In the genomic region with DNA sequence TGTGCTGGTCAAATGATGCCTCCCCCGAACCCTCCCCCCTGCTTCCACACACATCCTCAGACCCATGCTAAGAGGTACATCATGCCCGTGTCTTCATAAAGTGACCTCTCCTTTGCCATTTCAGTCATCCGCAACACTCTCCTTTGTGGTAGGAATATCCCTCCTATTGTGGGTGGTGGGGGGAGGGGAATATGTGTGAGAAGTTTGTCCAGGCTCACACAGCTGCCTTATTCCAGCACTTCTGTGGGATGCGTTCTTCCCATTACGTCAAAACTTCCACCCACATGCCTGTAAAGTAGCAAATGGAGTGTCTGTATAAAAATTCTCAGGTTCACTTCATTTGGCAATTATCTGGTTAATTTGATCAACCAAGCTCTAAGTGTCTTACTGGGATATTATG, we compare ENCODE assay signal across 14 cellular contexts. TPM values are rescaled to one million over a fixed set of nuclear protein-coding genes. Genes with fewer than 3 reads are reported as not detected.
DNase-seq lines count a peak whose midpoint lies in the region; ATAC-seq and TF ChIP-seq lines count a peak whose summit lies in the region.
"Had no signal": no experiment of that assay in that cellular context is flagged by ENCODE, and none has a peak within 500 bp of the region (broad histone marks: within the 10 kb centered on the region; RNA-seq: fewer than 3 reads in every experiment).

No MANE protein-coding gene starts in this region.

- H4K91ac ChIP-seq in H9 (ENCODE audit: insufficient read length, low read depth, low read length) = no peak overlapping the region

- H3K9me3 Mint-ChIP-seq in H9 (no peaks in the 10 kb centered on the region; a peak in 1 of 5 replicates), neural crest cell (no peaks in the 10 kb centered on the region)
- no peaks in the 10 kb centered on the region for H3K9me3 Mint-ChIP-seq in stimulated activated naive B cell treated with anti-CD40 and anti-IgM and Interleukin-4, amounts not matched to agents 10 μg/mL and 1 μg/mL and 100 μg/mL, for 72 hours
- H3K9me3 Mint-ChIP-seq: CD14-positive monocyte; CD8-positive, alpha-beta T cell had no signal

- no peak overlapping the region for H2BK120ac ChIP-seq in H9 (ENCODE audit: low read depth, low read length, poor library complexity, severe bottlenecking)

- H3K79me1 ChIP-seq in H9 (ENCODE audit: insufficient read depth, low read depth, low read length, poor library complexity, severe bottlenecking) = no peaks in the 10 kb centered on the region

- H3K27ac Mint-ChIP-seq in H9 = no peak overlapping the region; a peak in 1 of 7 replicates
- H3K27ac Mint-ChIP-seq in neural crest cell (ENCODE audit: unreplicated experiment) = peak overlapping the region; percentile 43
- H3K27ac Mint-ChIP-seq in stimulated activated naive B cell treated with anti-CD40 and anti-IgM and Interleukin-4, amounts not matched to agents 10 μg/mL and 1 μg/mL and 100 μg/mL, for 72 hours = peak overlapping the region; percentile 14
- H3K27ac Mint-ChIP-seq: CD8-positive, alpha-beta T cell had no signal

- peaks cover 8% of the 10 kb centered on the region in 2 experiments for H3K4me1 Mint-ChIP-seq in H9
- peaks cover 10% of the 10 kb centered on the region for H3K4me1 Mint-ChIP-seq in neural crest cell
- peaks cover 6 to 8% of the 10 kb centered on the region in 2 donors for H3K4me1 Mint-ChIP-seq in stimulated activated naive B cell treated with anti-CD40 and anti-IgM and Interleukin-4, amounts not matched to agents 10 μg/mL and 1 μg/mL and 100 μg/mL, for 72 hours
- H3K4me1 Mint-ChIP-seq: CD14-positive monocyte had no signal

- no peaks in the 10 kb centered on the region for H3K4me1 ChIP-seq in H9 (ENCODE audit: insufficient read depth, low read length)
- H3K4me1 ChIP-seq: A549 had no signal

- H3K23me2 ChIP-seq in H9 (ENCODE audit: insufficient read length, low read depth, low read length, poor library complexity, severe bottlenecking) = no peaks in the 10 kb centered on the region

- no peak overlapping the region for H2BK20ac ChIP-seq in H9 (ENCODE audit: low read depth, low read length, poor library complexity, severe bottlenecking)

- DNase-seq in H9 (peak; percentile 12), NCI-H69 (lab: John Stamatoyannopoulos, UW) (peak; percentile 3), neural crest cell (ENCODE audit: low read depth, low spot score) (no peak), NCI-H128 (lab: John Stamatoyannopoulos, UW; ENCODE audit: unreplicated experiment) (no peak), T-helper 1 cell (no peak)
- no peak for DNase-seq in stimulated activated naive B cell treated with anti-CD40 and anti-IgM and Interleukin-4, amounts not matched to agents 10 μg/mL and 1 μg/mL and 100 μg/mL, for 72 hours
- DNase-seq: COR-L47, DND-41, GDM1 had no signal

- H2BK12ac ChIP-seq in H9 (ENCODE audit: insufficient read length, low read depth, low read length) = no peak overlapping the region

- H3K4me2 ChIP-seq in H9 (ENCODE audit: insufficient read depth, insufficient read length, low read length) = no peak overlapping the region
- H3K4me2 ChIP-seq: A549 had no signal

- no peak overlapping the region for H3K23ac ChIP-seq in H9 (ENCODE audit: insufficient read length, low read depth, low read length)

- H3K9me3 ChIP-seq in H9 (ENCODE audit: control insufficient read depth, low read depth, low read length) = no peaks in the 10 kb centered on the region
- H3K9me3 ChIP-seq: A549 had no signal

- H3K27me3 ChIP-seq in H9 (ENCODE audit: insufficient read depth, low read length) = no peaks in the 10 kb centered on the region

- no peak overlapping the region for H2AFZ ChIP-seq in H9 (ENCODE audit: low read length)

- H4K5ac ChIP-seq in H9 (ENCODE audit: insufficient read length, low read depth, low read length) = no peak overlapping the region

- H4K8ac ChIP-seq in H9 (replicated peaks; ENCODE audit: insufficient read length, low read depth, low read length) = no peak overlapping the region

- H3K4me3 Mint-ChIP-seq in H9 = no peak overlapping the region
- H3K4me3 Mint-ChIP-seq in neural crest cell = no peak overlapping the region
- H3K4me3 Mint-ChIP-seq in stimulated activated naive B cell treated with anti-CD40 and anti-IgM and Interleukin-4, amounts not matched to agents 10 μg/mL and 1 μg/mL and 100 μg/mL, for 72 hours = no peak overlapping the region
- H3K4me3 Mint-ChIP-seq: CD14-positive monocyte; CD8-positive, alpha-beta T cell had no signal

- WGBS in H9 (ENCODE audit: extremely low coverage, insufficient read length, low lambda C conversion rate) = no CpG with 5 or more reads among the region's 5 CpGs

- TF ChIP-seq CTCF in H9 (conservative IDR thresholded peaks at IDR 0.05) = no peak
- no peak for TF ChIP-seq CTCF in neural crest cell (conservative IDR thresholded peaks at IDR 0.05)

- H3T11ph ChIP-seq in H9 (ENCODE audit: low read length) = no peak overlapping the region

- H4K20me1 ChIP-seq in H9 (ENCODE audit: control insufficient read depth, insufficient read depth, insufficient read length) = no peaks in the 10 kb centered on the region

- no peak overlapping the region for H2BK5ac ChIP-seq in H9 (ENCODE audit: insufficient read length, low read length)

- no peak overlapping the region for H3K4ac ChIP-seq in H9 (ENCODE audit: low read depth, low read length)

- H2BK15ac ChIP-seq in H9 (ENCODE audit: low read depth, low read length) = no peak overlapping the region

- H3K27ac ChIP-seq in H9 (ENCODE audit: insufficient read length, low read depth, low read length) = no peak overlapping the region
- H3K27ac ChIP-seq: A549, HL-60 had no signal

- H3K56ac ChIP-seq in H9 (ENCODE audit: insufficient read length, low read depth, low read length) = no peak overlapping the region

- no peak overlapping the region for H3K14ac ChIP-seq in H9 (ENCODE audit: insufficient read depth, low read length)

- ATAC-seq in stimulated activated naive B cell treated with anti-CD40 and anti-IgM and Interleukin-4, amounts not matched to agents 10 μg/mL and 1 μg/mL and 100 μg/mL, for 72 hours (replicated peaks) = no peak
- ATAC-seq: A549; CD8-positive, alpha-beta T cell; HCT116 had no signal

- no peak overlapping the region for H2AK5ac ChIP-seq in H9 (ENCODE audit: insufficient read length, low read length)

- H3K9ac ChIP-seq in H9 (ENCODE audit: extremely low read depth, insufficient read length, low read length) = no peak overlapping the region

- no peak overlapping the region for H3K18ac ChIP-seq in H9 (ENCODE audit: insufficient read length, low read depth, low read length)

- H3K27me3 Mint-ChIP-seq in H9 (ENCODE audit: low read depth) (peaks cover 3% of the 10 kb centered on the region), neural crest cell (ENCODE audit: low read depth) (no peaks in the 10 kb centered on the region)
- H3K27me3 Mint-ChIP-seq in stimulated activated naive B cell treated with anti-CD40 and anti-IgM and Interleukin-4, amounts not matched to agents 10 μg/mL and 1 μg/mL and 100 μg/mL, for 72 hours = no peaks in the 10 kb centered on the region

- H3K79me2 ChIP-seq in H9 (ENCODE audit: insufficient read depth, low read length) = no peaks in the 10 kb centered on the region

- H3K36me3 Mint-ChIP-seq in H9 (ENCODE audit: insufficient read depth in 1 of 3, low read depth in 3 of 3) (no peaks in the 10 kb centered on the region), neural crest cell (ENCODE audit: low read depth) (no peaks in the 10 kb centered on the region)
- peaks cover 57 to 58% of the 10 kb centered on the region in 2 donors for H3K36me3 Mint-ChIP-seq in stimulated activated naive B cell treated with anti-CD40 and anti-IgM and Interleukin-4, amounts not matched to agents 10 μg/mL and 1 μg/mL and 100 μg/mL, for 72 hours
- H3K36me3 Mint-ChIP-seq: CD8-positive, alpha-beta T cell had no signal

RNA-seq across cellular contexts. Expression of gene LRRC18, which starts 12.4 kb away (rescaled TPM):
- total RNA-seq in H9 (2021) (not detected in 2 replicates), neural crest cell (not detected in 2 replicates)
- total RNA-seq: CD8-positive, alpha-beta T cell had no signal

Comparison
In these comparisons a context has a peak if more than half of its experiments do, and no peak if none do; other contexts are left out.
1. DNase-seq: peak in H9 (single experiment) and NCI-H69 (single experiment); none in neural crest cell (single experiment), stimulated activated naive B cell treated with anti-CD40 and anti-IgM and Interleukin-4, amounts not matched to agents 10 μg/mL and 1 μg/mL and 100 μg/mL, for 72 hours (single experiment), NCI-H128 (single experiment) and T-helper 1 cell (0 of 5).
2. H3K27ac Mint-ChIP-seq: peak in neural crest cell (single experiment) and stimulated activated naive B cell treated with anti-CD40 and anti-IgM and Interleukin-4, amounts not matched to agents 10 μg/mL and 1 μg/mL and 100 μg/mL, for 72 hours (single experiment); none in H9 (0 of 3).